In the genomic region with DNA sequence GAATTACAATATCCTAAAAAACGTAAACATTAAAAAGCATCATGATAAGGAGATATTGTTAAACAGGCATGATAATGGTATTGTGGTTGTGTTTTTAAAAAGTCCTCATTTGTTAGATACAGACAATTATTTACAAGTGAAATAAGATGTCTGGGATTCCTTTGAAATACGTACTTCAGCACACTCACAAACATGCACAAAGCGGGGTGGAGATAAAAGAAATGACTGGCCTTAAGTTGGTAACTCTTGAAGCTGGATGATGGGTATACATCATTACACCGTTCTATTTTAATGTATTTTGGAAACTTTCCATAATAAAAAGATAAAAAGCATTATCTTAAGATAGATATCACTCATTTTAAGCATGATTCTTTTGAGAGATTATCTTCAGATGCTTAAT, we compare ENCODE assay signal across 1 cellular context.
TF ChIP-seq lines count a peak whose summit lies in the region.

No MANE protein-coding gene starts in this region.

TF ChIP-seq in neural cell, 6 proteins besides CTCF, POLR2A, EP300 and RAD21 (continued from another document):
- TF ChIP-seq, protein P1, sequence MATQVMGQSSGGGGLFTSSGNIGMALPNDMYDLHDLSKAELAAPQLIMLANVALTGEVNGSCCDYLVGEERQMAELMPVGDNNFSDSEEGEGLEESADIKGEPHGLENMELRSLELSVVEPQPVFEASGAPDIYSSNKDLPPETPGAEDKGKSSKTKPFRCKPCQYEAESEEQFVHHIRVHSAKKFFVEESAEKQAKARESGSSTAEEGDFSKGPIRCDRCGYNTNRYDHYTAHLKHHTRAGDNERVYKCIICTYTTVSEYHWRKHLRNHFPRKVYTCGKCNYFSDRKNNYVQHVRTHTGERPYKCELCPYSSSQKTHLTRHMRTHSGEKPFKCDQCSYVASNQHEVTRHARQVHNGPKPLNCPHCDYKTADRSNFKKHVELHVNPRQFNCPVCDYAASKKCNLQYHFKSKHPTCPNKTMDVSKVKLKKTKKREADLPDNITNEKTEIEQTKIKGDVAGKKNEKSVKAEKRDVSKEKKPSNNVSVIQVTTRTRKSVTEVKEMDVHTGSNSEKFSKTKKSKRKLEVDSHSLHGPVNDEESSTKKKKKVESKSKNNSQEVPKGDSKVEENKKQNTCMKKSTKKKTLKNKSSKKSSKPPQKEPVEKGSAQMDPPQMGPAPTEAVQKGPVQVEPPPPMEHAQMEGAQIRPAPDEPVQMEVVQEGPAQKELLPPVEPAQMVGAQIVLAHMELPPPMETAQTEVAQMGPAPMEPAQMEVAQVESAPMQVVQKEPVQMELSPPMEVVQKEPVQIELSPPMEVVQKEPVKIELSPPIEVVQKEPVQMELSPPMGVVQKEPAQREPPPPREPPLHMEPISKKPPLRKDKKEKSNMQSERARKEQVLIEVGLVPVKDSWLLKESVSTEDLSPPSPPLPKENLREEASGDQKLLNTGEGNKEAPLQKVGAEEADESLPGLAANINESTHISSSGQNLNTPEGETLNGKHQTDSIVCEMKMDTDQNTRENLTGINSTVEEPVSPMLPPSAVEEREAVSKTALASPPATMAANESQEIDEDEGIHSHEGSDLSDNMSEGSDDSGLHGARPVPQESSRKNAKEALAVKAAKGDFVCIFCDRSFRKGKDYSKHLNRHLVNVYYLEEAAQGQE (IDR thresholded peaks at IDR 0.05; ENCODE audit: borderline replicate concordance): no peak
- TF ChIP-seq MXI1 (conservative IDR thresholded peaks at IDR 0.05; ENCODE audit: poor library complexity, severe bottlenecking) (no peak), EZH2 (IDR thresholded peaks at IDR 0.05; ENCODE audit: borderline replicate concordance, insufficient read depth, low read length, poor library complexity, severe bottlenecking) (no peak)
